Comparison of ENCODE assay signal across 27 cellular contexts in genomic region chr9:6959275-6960000, GRCh38.
DNase-seq lines count a peak whose midpoint lies in the region; ATAC-seq, FAIRE-seq and TF ChIP-seq lines count a peak whose summit lies in the region.
"Had no signal": no experiment of that assay in that cellular context is flagged by ENCODE, and none has a peak within 500 bp of the region (broad histone marks: within the 10 kb centered on the region; RNA-seq: fewer than 3 reads in every experiment).

No MANE protein-coding gene starts in this region.

- no peaks in the 10 kb centered on the region for H3K79me2 ChIP-seq in K562 (ENCODE audit: control insufficient read depth, insufficient read depth, low read length)

- H3K27ac ChIP-seq in K562 (ENCODE audit: extremely low read depth, low read depth, low read length) = no peak overlapping the region
- H3K27ac ChIP-seq: GM23248, spleen, tibial nerve, VCaP had no signal

- no peak for ATAC-seq in K562
- no peak for ATAC-seq in GM19023 (IDR thresholded peaks at IDR 0.05; ENCODE audit: unreplicated experiment)
- ATAC-seq: stimulated activated naive CD8-positive, alpha-beta T cell treated with anti-CD3 and anti-CD28 coated beads, Interleukin-15, amount 100 ng/mL, for 72 hours had no signal

- H3K36me3 ChIP-seq in K562 (ENCODE audit: control insufficient read depth, insufficient read depth, low read length) = peaks cover 7% of the 10 kb centered on the region; the same call in 1 of the 3 replicates
- H3K36me3 ChIP-seq: MG63 had no signal

- POLR2A ChIA-PET in K562 (lab: Yijun Ruan, JAX) = no interaction called here

- TF ChIP-seq POLR2A in K562 (conservative IDR thresholded peaks at IDR 0.05) = no peak

- H3K9me3 ChIP-seq in K562 (replicated peaks; ENCODE audit: control insufficient read depth, insufficient read depth, low read depth, low read length) = no peaks in the 10 kb centered on the region
- H3K9me3 ChIP-seq: MG63, SK-N-SH, spleen, tibial nerve had no signal

- H3K9me3 Mint-ChIP-seq in nephron = no peaks in the 10 kb centered on the region
- H3K9me3 Mint-ChIP-seq: activated naive CD8-positive, alpha-beta T cell treated with anti-CD3 and anti-CD28 coated beads, Interleukin-2, amount 10 ng/mL, durations not matched to agents 7 days and 5 days; activated T-helper 2 cell treated with anti-CD3 and anti-CD28 coated beads, Interferon-gamma antibody, Interleukin-2, Interleukin-4, amounts not matched to agents 10 μg/mL and 5 μg/mL and 100 μg/mL, durations not matched to agents 14 hours and 24 hours and 36 hours; stimulated activated naive CD8-positive, alpha-beta T cell treated with anti-CD3 and anti-CD28 coated beads, Interleukin-15, amount 100 ng/mL, for 72 hours had no signal

- no peaks in the 10 kb centered on the region for H3K27me3 Mint-ChIP-seq in nephron (ENCODE audit: low read depth)
- H3K27me3 Mint-ChIP-seq: activated naive CD8-positive, alpha-beta T cell treated with anti-CD3 and anti-CD28 coated beads, Interleukin-2, amount 10 ng/mL, durations not matched to agents 7 days and 5 days; stimulated activated naive CD8-positive, alpha-beta T cell treated with anti-CD3 and anti-CD28 coated beads, Interleukin-15, amount 100 ng/mL, for 72 hours had no signal

- TF ChIP-seq RAD21 in K562 (CRISPR knock-in tag; conservative IDR thresholded peaks at IDR 0.05 in 1 of 2, IDR thresholded peaks at IDR 0.05 in 1 of 2) = no peak

- H3K4me2 ChIP-seq in K562 (ENCODE audit: insufficient read depth, low read length) = no peak overlapping the region
- H3K4me2 ChIP-seq: SK-N-SH had no signal

- no peaks in the 10 kb centered on the region for H4K20me1 ChIP-seq in K562 (replicated peaks; ENCODE audit: control insufficient read depth, insufficient read depth, low read length)

- 60% methylated on average over 4 of the region's 5 CpGs for WGBS in K562 (ENCODE audit: insufficient coverage, low coverage, missing lambda C conversion rate)

- DNase-seq in DMS53 treated with DMSO at 0.1 percent for 48 hours (lab: John Stamatoyannopoulos, UW; ENCODE audit: unreplicated experiment) (peak; percentile 4), MV-4-11 (lab: John Stamatoyannopoulos, UW) (peak; percentile 53), K562 (ENCODE audit: extremely low read depth in 1 of 4, low spot score in 3 of 4) (no peak), NCI-H2029 treated with DMSO at 0.1 percent for 48 hours (lab: John Stamatoyannopoulos, UW) (no peak), NCI-H1694 (lab: John Stamatoyannopoulos, UW) (no peak)
- no peak for DNase-seq in effector CD4-positive, alpha-beta T cell
- DNase-seq: activated CD8-positive, alpha-beta memory T cell treated with anti-CD3 and anti-CD28 coated beads, Interleukin-2, amount 50 U/mL, for 48 hours; activated naive CD8-positive, alpha-beta T cell treated with anti-CD3 and anti-CD28 coated beads, Interleukin-2, amount 10 ng/mL, durations not matched to agents 7 days and 5 days; cerebellar nuclear complex; DND-41; foreskin melanocyte; GM23248; MG63; NCI-H1436 treated with DMSO at 0.1 percent for 48 hours; occipital lobe; SK-N-SH; spleen; stimulated activated CD4-positive, alpha-beta T cell treated with anti-CD3 and anti-CD28 coated beads, Interleukin-4, amount 100 ng/mL, for 24 hours; stimulated activated naive CD8-positive, alpha-beta T cell treated with anti-CD3 and anti-CD28 coated beads, Interleukin-15, amount 100 ng/mL, for 72 hours; T-helper 2 cell had no signal

- intact Hi-C loops in K562 (cut with micrococcal nuclease) = no loop called here

- no peaks in the 10 kb centered on the region; a peak in 3 of 5 replicates for H3K4me1 ChIP-seq in K562 (replicated peaks in 1 of 2; ENCODE audit: control insufficient read depth in 2 of 2, insufficient read depth in 2 of 2, low read length in 2 of 2)

- H3K4me1 Mint-ChIP-seq in nephron = peaks cover 66% of the 10 kb centered on the region

- BruUV-seq in K562 (replicated peaks; lab: Mats Ljungman, UMichigan) = no TSS peak

- peak overlapping the region in 1 of 3 experiments; percentile 10 for H3K4me3 Mint-ChIP-seq in nephron
- H3K4me3 Mint-ChIP-seq: activated naive CD8-positive, alpha-beta T cell treated with anti-CD3 and anti-CD28 coated beads, Interleukin-2, amount 10 ng/mL, durations not matched to agents 7 days and 5 days; stimulated activated naive CD8-positive, alpha-beta T cell treated with anti-CD3 and anti-CD28 coated beads, Interleukin-15, amount 100 ng/mL, for 72 hours had no signal

- FAIRE-seq in K562 (lab: Jason Lieb, UNC) = no peak
- FAIRE-seq: keratinocyte had no signal

- H3K36me3 Mint-ChIP-seq in nephron (ENCODE audit: low read depth) = no peaks in the 10 kb centered on the region

- H3K27ac Mint-ChIP-seq in nephron = peak overlapping the region; percentile 28 to 80 (median 59)
- H3K27ac Mint-ChIP-seq: activated T-helper 2 cell treated with anti-CD3 and anti-CD28 coated beads, Interferon-gamma antibody, Interleukin-2, Interleukin-4, amounts not matched to agents 10 μg/mL and 5 μg/mL and 100 μg/mL, durations not matched to agents 14 hours and 24 hours and 36 hours had no signal

- no peak overlapping the region for H2AFZ ChIP-seq in K562 (ENCODE audit: low read depth, low read length)
- H2AFZ ChIP-seq: GM23248 had no signal

- no peak for TF ChIP-seq CTCF in K562 (IDR thresholded peaks at IDR 0.05 in 2 of 3, conservative IDR thresholded peaks at IDR 0.05 in 1 of 3; ENCODE audit: insufficient read depth in 2 of 3, low read depth in 1 of 3, low read length in 3 of 3)
- no peak for TF ChIP-seq CTCF in nephron (IDR thresholded peaks at IDR 0.05; ENCODE audit: unreplicated experiment in 3 of 3)

- TF ChIP-seq EP300 in K562 (IDR thresholded peaks at IDR 0.05; ENCODE audit: low read length) = no peak

- CTCF ChIA-PET in K562 (lab: Yijun Ruan, JAX; ENCODE audit: low intra/inter-chr PET ratio) = no interaction called here

- no peak overlapping the region for H3K9ac ChIP-seq in K562 (ENCODE audit: insufficient read depth in 1 of 2, low read depth in 2 of 2, low read length in 2 of 2)
- H3K9ac ChIP-seq: GM23248, SK-N-SH had no signal

- H3K27me3 ChIP-seq in K562 (ENCODE audit: control insufficient read depth in 2 of 2, insufficient read depth in 2 of 2, low read length in 2 of 2) = no peaks in the 10 kb centered on the region
- H3K27me3 ChIP-seq: MG63, spleen, tibial nerve had no signal

- H3K9me1 ChIP-seq in K562 (ENCODE audit: control insufficient read depth, insufficient read depth, low read length) = no peaks in the 10 kb centered on the region

- in situ Hi-C loops in K562 (cut with MboI) = no loop called here

- no peak overlapping the region for H3K4me3 ChIP-seq in K562
- H3K4me3 ChIP-seq: GM23248, lung, MG63, spleen, tibial nerve had no signal

TF ChIP-seq in K562, 482 proteins besides CTCF, POLR2A, EP300 and RAD21 (continues in another document):
- TF ChIP-seq CSDE1 (IDR thresholded peaks at IDR 0.05) (no peak), MEIS2 (IDR thresholded peaks at IDR 0.05; ENCODE audit: partially characterized antibody) (peak; percentile 10), ERF (CRISPR knock-in tag; IDR thresholded peaks at IDR 0.05) (no peak), ZFP91 (CRISPR knock-in tag; IDR thresholded peaks at IDR 0.05) (no peak), ZNF436 (CRISPR knock-in tag; IDR thresholded peaks at IDR 0.05) (no peak), HMBOX1 (IDR thresholded peaks at IDR 0.05) (no peak), NONO (IDR thresholded peaks at IDR 0.05; ENCODE audit: low read depth in 2 of 2, low read length in 1 of 2) (no peak), ELK3 (CRISPR knock-in tag; IDR thresholded peaks at IDR 0.05) (no peak), FOXM1 (IDR thresholded peaks at IDR 0.05; ENCODE audit: low read depth) (no peak), FOXM1 (CRISPR knock-in tag; IDR thresholded peaks at IDR 0.05; ENCODE audit: low read depth) (no peak), BRD9 (IDR thresholded peaks at IDR 0.05; ENCODE audit: low read depth, partially characterized antibody) (no peak)

Comparison
In these comparisons a context has a peak if more than half of its experiments do, and no peak if none do; other contexts are left out.
1. DNase-seq: peak in DMS53 treated with DMSO at 0.1 percent for 48 hours (single experiment) and MV-4-11 (single experiment); none in K562 (0 of 4), NCI-H2029 treated with DMSO at 0.1 percent for 48 hours (single experiment), NCI-H1694 (single experiment) and effector CD4-positive, alpha-beta T cell (single experiment).